8 cellular contexts compared by ENCODE assay signal in genomic region chr7:76049295-76049694, GRCh38. TPM values are rescaled to one million over a fixed set of nuclear protein-coding genes. Genes with fewer than 3 reads are reported as not detected.
A peak's percentile ranks its signal among the peaks of the same experiment; 100 is the strongest.
DNase-seq lines count a peak whose midpoint lies in the region; ATAC-seq and TF ChIP-seq lines count a peak whose summit lies in the region.

No MANE protein-coding gene starts in this region.

- no peaks in the 10 kb centered on the region for H3K9me3 Mint-ChIP-seq in activated naive CD8-positive, alpha-beta T cell treated with anti-CD3 and anti-CD28 coated beads for 36 hours

- H3K27me3 ChIP-seq in heart left ventricle (no peaks in the 10 kb centered on the region), liver (ENCODE audit: control insufficient read depth in 4 of 4, insufficient read depth in 4 of 4, low read length in 3 of 4) (no peaks in the 10 kb centered on the region), upper lobe of left lung (no peaks in the 10 kb centered on the region), foreskin keratinocyte (no peaks in the 10 kb centered on the region)

- no peaks in the 10 kb centered on the region for H3K9me3 ChIP-seq in heart left ventricle
- no peaks in the 10 kb centered on the region for H3K9me3 ChIP-seq in liver (ENCODE audit: control insufficient read depth in 4 of 4, low read length in 3 of 4)
- H3K9me3 ChIP-seq in upper lobe of left lung = no peaks in the 10 kb centered on the region

- no peak for DNase-seq in heart left ventricle
- no peak for DNase-seq in Right ventricle myocardium inferior (ENCODE audit: missing footprints)
- DNase-seq in activated naive CD8-positive, alpha-beta T cell treated with anti-CD3 and anti-CD28 coated beads for 36 hours = no peak
- DNase-seq in upper lobe of left lung = no peak
- DNase-seq in cerebellar cortex (ENCODE audit: low spot score) = no peak
- DNase-seq in foreskin keratinocyte = no peak

- TF ChIP-seq EP300 in upper lobe of left lung (IDR thresholded peaks at IDR 0.05) = no peak

- no peak overlapping the region for H3K9ac ChIP-seq in liver (ENCODE audit: low read depth in 1 of 2, low read length in 2 of 2)

- no peaks in the 10 kb centered on the region for H3K27me3 Mint-ChIP-seq in activated naive CD8-positive, alpha-beta T cell treated with anti-CD3 and anti-CD28 coated beads for 36 hours

- TF ChIP-seq CTCF in heart left ventricle (IDR thresholded peaks at IDR 0.05) (no peak), liver (IDR thresholded peaks at IDR 0.05; ENCODE audit: low read depth, low read length, missing input control) (no peak), upper lobe of left lung (IDR thresholded peaks at IDR 0.05) (no peak), foreskin keratinocyte (conservative IDR thresholded peaks at IDR 0.05) (no peak)

- ATAC-seq in heart left ventricle (no peak), Right ventricle myocardium inferior (no peak), upper lobe of left lung (ENCODE audit: low FRiP score in 2 of 2) (no peak), GM21619 (IDR thresholded peaks at IDR 0.05; ENCODE audit: unreplicated experiment) (no peak), foreskin keratinocyte (no peak)

- H3K27ac ChIP-seq in heart left ventricle (peak overlapping the region in 4 of 12 donors; percentile 90 to 96 (median 95)), liver (ENCODE audit: low read depth in 1 of 2, low read length in 2 of 2) (peak overlapping the region in 1 of 2 donors; percentile 14), upper lobe of left lung (peak overlapping the region; percentile 13 to 93 (median 88)), foreskin keratinocyte (no peak overlapping the region)

- H3K4me3 Mint-ChIP-seq in activated naive CD8-positive, alpha-beta T cell treated with anti-CD3 and anti-CD28 coated beads for 36 hours = peak overlapping the region; percentile 99

- peak overlapping the region; percentile 97 for H3K27ac Mint-ChIP-seq in activated naive CD8-positive, alpha-beta T cell treated with anti-CD3 and anti-CD28 coated beads for 36 hours

- WGBS in heart left ventricle, 4 donors = 66 to 77% (median 76%) methylated on average over 6 of the region's 6 CpGs
- WGBS in liver = 87% methylated on average over 6 of the region's 6 CpGs
- 76 to 77% methylated on average over 6 of the region's 6 CpGs for WGBS in upper lobe of left lung, 2 donors

- intact Hi-C loops in heart left ventricle (cut with DNase I) = loop anchor here in 2 of 10 donors (5.0 to 10.0 kb wide), 2 partner anchors 57 to 86 kb away; partner anchors contain the start of gene TMEM120A (in 1 of the 2)
- intact Hi-C loops in Right ventricle myocardium inferior (cut with DNase I) = loop anchor here (2.0 to 5.0 kb wide), 2 partner anchors 20 to 57 kb away; partner anchors contain the start of gene TMEM120A

- peak overlapping the region in 9 of 12 donors; percentile 68 to 100 (median 92) for H3K4me3 ChIP-seq in heart left ventricle
- H3K4me3 ChIP-seq in liver (ENCODE audit: low read depth in 1 of 3, low read length in 3 of 3) = peak overlapping the region in 2 of 3 donors; percentile 82 to 95
- peak overlapping the region in 2 of 4 donors; percentile 89 to 95 for H3K4me3 ChIP-seq in upper lobe of left lung

- TF ChIP-seq RAD21 in liver (IDR thresholded peaks at IDR 0.05) = no peak

- peaks cover 0 to 25% (median 15%) of the 10 kb centered on the region in 9 donors for H3K36me3 ChIP-seq in heart left ventricle
- H3K36me3 ChIP-seq in liver (ENCODE audit: control insufficient read depth in 4 of 4, insufficient read depth in 3 of 4, low read depth in 1 of 4, low read length in 3 of 4) = peaks cover 0 to 10% (median under 1%) of the 10 kb centered on the region in 4 donors
- peaks cover 0 to 28% (median 5%) of the 10 kb centered on the region in 4 donors for H3K36me3 ChIP-seq in upper lobe of left lung

- H3K4me1 ChIP-seq in heart left ventricle (peaks cover 0 to 72% (median 35%) of the 10 kb centered on the region in 12 donors), liver (ENCODE audit: control insufficient read depth in 4 of 4, insufficient read depth in 4 of 4, low read length in 3 of 4) (peaks cover 8 to 22% (median 14%) of the 10 kb centered on the region in 4 donors), upper lobe of left lung (peaks cover 17 to 49% (median 29%) of the 10 kb centered on the region in 4 donors), foreskin keratinocyte (peaks cover 12% of the 10 kb centered on the region)

- peaks cover 37% of the 10 kb centered on the region for H3K4me1 Mint-ChIP-seq in activated naive CD8-positive, alpha-beta T cell treated with anti-CD3 and anti-CD28 coated beads for 36 hours

- TF ChIP-seq POLR2A in heart left ventricle (IDR thresholded peaks at IDR 0.05) = no peak
- TF ChIP-seq POLR2A in upper lobe of left lung (IDR thresholded peaks at IDR 0.05) = no peak

- peaks cover 40% of the 10 kb centered on the region for H3K36me3 Mint-ChIP-seq in activated naive CD8-positive, alpha-beta T cell treated with anti-CD3 and anti-CD28 coated beads for 36 hours

TF ChIP-seq in liver, 16 proteins besides CTCF, POLR2A, EP300 and RAD21 (continues in another document):
- TF ChIP-seq REST (IDR thresholded peaks at IDR 0.05) (no peak), MAX (IDR thresholded peaks at IDR 0.05) (no peak), SP1 (IDR thresholded peaks at IDR 0.05) (no peak), YY1 (IDR thresholded peaks at IDR 0.05) (no peak), EGR1 (IDR thresholded peaks at IDR 0.05; ENCODE audit: low read depth in 2 of 2) (no peak), TAF1 (conservative IDR thresholded peaks at IDR 0.05) (no peak), JUND (IDR thresholded peaks at IDR 0.05) (no peak)

RNA-seq across cellular contexts. Expression of gene MDH2, which starts 1.4 kb away (rescaled TPM):
- 100 to 1,000 TPM; 303 to 591 (median 409) TPM for total RNA-seq in heart left ventricle
- polyA plus RNA-seq in heart left ventricle = 100 to 1,000 TPM; 140 to 251 TPM
- total RNA-seq in Right ventricle myocardium inferior = 688 TPM
- 100 to 1,000 TPM; 304 to 310 TPM for total RNA-seq in activated naive CD8-positive, alpha-beta T cell treated with anti-CD3 and anti-CD28 coated beads for 36 hours
- 10 to 100 TPM; 33.6 to 84.7 TPM for total RNA-seq in liver
- 100 to 1,000 TPM; 241 to 275 TPM for polyA plus RNA-seq in liver
- total RNA-seq in upper lobe of left lung = 100 to 1,000 TPM in 3 of 6 donors, 10 to 100 TPM in 3; 52.4 to 131 (median 111) TPM
- 131 and 147 TPM in 2 replicates for total RNA-seq in foreskin keratinocyte
- polyA plus RNA-seq in foreskin keratinocyte = 237 and 266 TPM in 2 replicates

RNA-seq across cellular contexts. Expression of gene STYXL1, which starts 1.5 kb away (rescaled TPM):
- total RNA-seq in heart left ventricle (10 to 100 TPM in 8 of 9 donors, 1 to 10 TPM in 1; 7.9 to 26.8 (median 16.1) TPM), Right ventricle myocardium inferior (21.6 TPM), liver (10 to 100 TPM; 16.7 to 17.6 TPM), upper lobe of left lung (10 to 100 TPM; 11.1 to 71.2 (median 23.5) TPM), foreskin keratinocyte (37.8 and 51.5 TPM in 2 replicates)
- polyA plus RNA-seq in heart left ventricle (10 to 100 TPM; 43.1 to 44.3 TPM), liver (10 to 100 TPM; 16.4 to 27.5 TPM), foreskin keratinocyte (54.2 and 61.4 TPM in 2 replicates)
- total RNA-seq in activated naive CD8-positive, alpha-beta T cell treated with anti-CD3 and anti-CD28 coated beads for 36 hours = 10 to 100 TPM; 28.2 to 30.4 TPM

RNA-seq across cellular contexts. Expression of gene TMEM120A, which starts 54.9 kb away (rescaled TPM):
- total RNA-seq in heart left ventricle = 100 to 1,000 TPM in 7 of 9 donors, 10 to 100 TPM in 2; 63.8 to 181 (median 125) TPM
- 100 to 1,000 TPM; 138 to 152 TPM for polyA plus RNA-seq in heart left ventricle
- total RNA-seq in Right ventricle myocardium inferior = 109 TPM
- 10 to 100 TPM; 19.6 to 22.1 TPM for total RNA-seq in activated naive CD8-positive, alpha-beta T cell treated with anti-CD3 and anti-CD28 coated beads for 36 hours
- total RNA-seq in liver = 10 to 100 TPM; 18.7 to 29.5 TPM
- 10 to 100 TPM; 34.8 to 73.9 TPM for polyA plus RNA-seq in liver
- total RNA-seq in upper lobe of left lung = 10 to 100 TPM; 27.5 to 75.4 (median 43.1) TPM
- total RNA-seq in foreskin keratinocyte = 21.4 and 21.7 TPM in 2 replicates
- 38.7 and 44.2 TPM in 2 replicates for polyA plus RNA-seq in foreskin keratinocyte
